Comparison of ENCODE assay signal across 17 cellular contexts in genomic region chr4:71163317-71163716, GRCh38.
DNase-seq lines count a peak whose midpoint lies in the region; ATAC-seq and TF ChIP-seq lines count a peak whose summit lies in the region.
"Had no signal": no experiment of that assay in that cellular context is flagged by ENCODE, and none has a peak within 500 bp of the region (broad histone marks: within the 10 kb centered on the region; RNA-seq: fewer than 3 reads in every experiment).

No MANE protein-coding gene starts in this region.

- ATAC-seq in HG03432 (IDR thresholded peaks at IDR 0.05; ENCODE audit: unreplicated experiment) (no peak), HG03095 (IDR thresholded peaks at IDR 0.05; ENCODE audit: unreplicated experiment) (no peak)
- ATAC-seq in naive thymus-derived CD8-positive, alpha-beta T cell: no peak

- H3K4me1 Mint-ChIP-seq in mesothelial cell of epicardium: peaks cover 20% of the 10 kb centered on the region
- H3K4me1 Mint-ChIP-seq in naive thymus-derived CD8-positive, alpha-beta T cell: no peaks in the 10 kb centered on the region
- H3K4me1 Mint-ChIP-seq: CD8-positive, alpha-beta memory T cell had no signal

- H3K36me3 ChIP-seq in adipocyte (ENCODE audit: control insufficient read depth, insufficient read depth, low read length, severe bottlenecking): no peaks in the 10 kb centered on the region
- H3K36me3 ChIP-seq in brain microvascular endothelial cell (replicated peaks): no peaks in the 10 kb centered on the region
- H3K36me3 ChIP-seq: BE2C had no signal

- H3K27ac ChIP-seq in brain microvascular endothelial cell: no peak overlapping the region

- H3K36me3 Mint-ChIP-seq in mesothelial cell of epicardium: no peaks in the 10 kb centered on the region
- no peaks in the 10 kb centered on the region for H3K36me3 Mint-ChIP-seq in naive thymus-derived CD8-positive, alpha-beta T cell
- H3K36me3 Mint-ChIP-seq: CD4-positive, CD25-positive, alpha-beta regulatory T cell; CD8-positive, alpha-beta memory T cell had no signal

- H3K9me3 Mint-ChIP-seq in mesothelial cell of epicardium: peaks cover 4% of the 10 kb centered on the region
- H3K9me3 Mint-ChIP-seq in naive thymus-derived CD8-positive, alpha-beta T cell: no peaks in the 10 kb centered on the region
- H3K9me3 Mint-ChIP-seq: CD4-positive, CD25-positive, alpha-beta regulatory T cell; CD8-positive, alpha-beta memory T cell; H9 had no signal

- no peaks in the 10 kb centered on the region for H3K27me3 Mint-ChIP-seq in mesothelial cell of epicardium (ENCODE audit: low read depth)
- peaks cover 0 to 5% (median 4%) of the 10 kb centered on the region in 5 donors for H3K27me3 Mint-ChIP-seq in naive thymus-derived CD8-positive, alpha-beta T cell

- TF ChIP-seq CTCF in brain microvascular endothelial cell (IDR thresholded peaks at IDR 0.05; ENCODE audit: low read depth, low read length, missing control alignments) (no peak), mesothelial cell of epicardium (IDR thresholded peaks at IDR 0.05; ENCODE audit: unreplicated experiment) (no peak)

- H3K9ac ChIP-seq in adipocyte (ENCODE audit: low read length): no peak overlapping the region

- no peaks in the 10 kb centered on the region for H3K9me3 ChIP-seq in adipocyte (ENCODE audit: control insufficient read depth, low read length)
- H3K9me3 ChIP-seq: BE2C had no signal

- in situ Hi-C loops in brain microvascular endothelial cell (cut with HindIII; ENCODE audit: low pct_ligation_motif_present, low sequenced_read_pairs): no loop called here

- DNase-seq in adipocyte (ENCODE audit: low read depth) (peak; percentile 13), brain microvascular endothelial cell (peak; percentile 25), mesothelial cell of epicardium (ENCODE audit: low spot score in 2 of 2, unreplicated experiment in 2 of 2) (no peak), NCI-H1417 treated with DMSO at 0.1 percent for 48 hours (lab: John Stamatoyannopoulos, UW) (no peak)
- no peak for DNase-seq in naive thymus-derived CD8-positive, alpha-beta T cell
- DNase-seq: ACHN; BE2C; C1 segment of cervical spinal cord; CD4-positive, CD25-positive, alpha-beta regulatory T cell; CD8-positive, alpha-beta memory T cell; COR-L47; DMS 273 treated with DMSO at 0.1 percent for 48 hours; DMS53; DND-41; H9 had no signal

- no peaks in the 10 kb centered on the region for H3K4me1 ChIP-seq in adipocyte (ENCODE audit: control insufficient read depth, insufficient read depth, low read length)
- H3K4me1 ChIP-seq: BE2C had no signal

- no peaks in the 10 kb centered on the region for H3K27me3 ChIP-seq in adipocyte (replicated peaks; ENCODE audit: control insufficient read depth, insufficient read depth, low read length)
- H3K27me3 ChIP-seq in brain microvascular endothelial cell (replicated peaks): no peaks in the 10 kb centered on the region
- H3K27me3 ChIP-seq: BE2C had no signal

- peak overlapping the region; percentile 54 for H3K27ac Mint-ChIP-seq in mesothelial cell of epicardium
- no peak overlapping the region for H3K27ac Mint-ChIP-seq in naive thymus-derived CD8-positive, alpha-beta T cell
- H3K27ac Mint-ChIP-seq: CD4-positive, CD25-positive, alpha-beta regulatory T cell; CD8-positive, alpha-beta memory T cell; H9 had no signal

- H3K4me3 ChIP-seq in adipocyte (ENCODE audit: low read length) (no peak overlapping the region), brain microvascular endothelial cell (ENCODE audit: low read depth, low read length) (no peak overlapping the region)

- POLR2A ChIA-PET in naive thymus-derived CD8-positive, alpha-beta T cell (lab: Charles Lee): no interaction called here

- H3K4me3 Mint-ChIP-seq in mesothelial cell of epicardium: no peak overlapping the region
- no peak overlapping the region for H3K4me3 Mint-ChIP-seq in naive thymus-derived CD8-positive, alpha-beta T cell
- H3K4me3 Mint-ChIP-seq: CD4-positive, CD25-positive, alpha-beta regulatory T cell; CD8-positive, alpha-beta memory T cell; H9 had no signal

Comparison
In these comparisons a context has a peak if more than half of its experiments do, and no peak if none do; other contexts are left out.
1. DNase-seq: peak in adipocyte (single experiment) and brain microvascular endothelial cell (single experiment); none in mesothelial cell of epicardium (0 of 2), NCI-H1417 treated with DMSO at 0.1 percent for 48 hours (single experiment) and naive thymus-derived CD8-positive, alpha-beta T cell (0 of 10).